8 cellular contexts compared by ENCODE assay signal in genomic region chr10:70880077-70880534, GRCh38. TPM values are rescaled to one million over a fixed set of nuclear protein-coding genes. Genes with fewer than 3 reads are reported as not detected.
A peak's percentile ranks its signal among the peaks of the same experiment; 100 is the strongest.
DNase-seq lines count a peak whose midpoint lies in the region; ATAC-seq, FAIRE-seq and TF ChIP-seq lines count a peak whose summit lies in the region.

No MANE protein-coding gene starts in this region.

- peak; percentile 86 for DNase-seq in Calu3
- DNase-seq in HAP-1 (ENCODE audit: low spot score in 2 of 2): peak; percentile 68 to 82
- DNase-seq in NCI-H1930 (lab: John Stamatoyannopoulos, UW): peak; percentile 3 to 54
- peak; percentile 54 for DNase-seq in UCSD-AML1 (lab: John Stamatoyannopoulos, UW; ENCODE audit: unreplicated experiment)
- DNase-seq in K562 (ENCODE audit: extremely low read depth in 1 of 4, low spot score in 3 of 4): peak; percentile 74 to 87 (median 78)
- DNase-seq in immature natural killer cell: peak; percentile 70 to 79 (median 73)
- peak; percentile 63 to 81 (median 67) for DNase-seq in stimulated activated CD4-positive, alpha-beta T cell treated with anti-CD3 and anti-CD28 coated beads, Interleukin-12 subunit alpha, Interleukin-12 subunit beta, amount 100 ng/mL, for 48 hours (ENCODE audit: low read depth in 2 of 3, low spot score in 1 of 3)

- peaks cover 40% of the 10 kb centered on the region for H3K36me3 ChIP-seq in HAP-1 (replicated peaks)
- peaks cover 12% of the 10 kb centered on the region; the same call in 1 of the 3 replicates for H3K36me3 ChIP-seq in K562 (ENCODE audit: control insufficient read depth, insufficient read depth, low read length)

- 2% methylated on average over 4 of the region's 4 CpGs for WGBS in K562 (ENCODE audit: insufficient coverage, low coverage, missing lambda C conversion rate)

- H3K9me3 ChIP-seq in HAP-1 (no peaks in the 10 kb centered on the region), K562 (replicated peaks; ENCODE audit: control insufficient read depth, insufficient read depth, low read depth, low read length) (no peaks in the 10 kb centered on the region)

- intact Hi-C loops in Calu3 (cut with micrococcal nuclease; ENCODE audit: unreplicated experiment) (loop anchor here (1.0 to 2.0 kb wide), 2 partner anchors 65 to 329 kb away; partner anchors contain the start of gene SGPL1), K562 (cut with micrococcal nuclease) (loop anchor here (1.0 to 5.0 kb wide), 6 partner anchors 65 to 418 kb away; partner anchors contain the start of gene SGPL1)

- no peak overlapping the region for H3K27ac Mint-ChIP-seq in Calu3 (ENCODE audit: unreplicated experiment)
- H3K27ac Mint-ChIP-seq in immature natural killer cell: no peak overlapping the region

- H3K9me1 ChIP-seq in K562 (ENCODE audit: control insufficient read depth, insufficient read depth, low read length): no peaks in the 10 kb centered on the region

- H3K27me3 Mint-ChIP-seq in Calu3 (ENCODE audit: unreplicated experiment) (no peaks in the 10 kb centered on the region), immature natural killer cell (ENCODE audit: low read depth in 3 of 3) (peaks cover 0 to 3% (median 0%) of the 10 kb centered on the region in 3 donors)

- peak; percentile 99 for TF ChIP-seq RAD21 in K562 (CRISPR knock-in tag; conservative IDR thresholded peaks at IDR 0.05 in 1 of 2, IDR thresholded peaks at IDR 0.05 in 1 of 2)

- no peak overlapping the region for H3K4me2 ChIP-seq in K562 (ENCODE audit: insufficient read depth, low read length)

- H3K9ac ChIP-seq in K562 (ENCODE audit: insufficient read depth in 1 of 2, low read depth in 2 of 2, low read length in 2 of 2): no peak overlapping the region

- no peaks in the 10 kb centered on the region for H3K4me1 Mint-ChIP-seq in Calu3 (ENCODE audit: low read depth, unreplicated experiment)
- peaks cover 2 to 6% of the 10 kb centered on the region in 2 donors for H3K4me1 Mint-ChIP-seq in immature natural killer cell

- no peaks in the 10 kb centered on the region; the same call in 1 of the 2 replicates for H4K20me1 ChIP-seq in K562 (replicated peaks; ENCODE audit: control insufficient read depth, insufficient read depth, low read length)

- H3K79me2 ChIP-seq in K562 (ENCODE audit: control insufficient read depth, insufficient read depth, low read length): no peaks in the 10 kb centered on the region

- no peak for TF ChIP-seq POLR2A in K562 (conservative IDR thresholded peaks at IDR 0.05)

- peak; percentile 96 for ATAC-seq in K562
- no peak for ATAC-seq in GM21515 (IDR thresholded peaks at IDR 0.05; ENCODE audit: unreplicated experiment)

- in situ Hi-C loops in HAP-1 (cut with MboI; ENCODE audit: low sequenced_read_pairs): loop anchor here (10.0 kb wide), 1 partner anchor 325 kb away; no protein-coding TSS in a partner anchor
- in situ Hi-C loops in K562 (cut with MboI): loop anchor here (5.0 to 10.0 kb wide), 3 partner anchors 65 to 415 kb away; partner anchors contain the start of gene SGPL1

- H3K4me3 ChIP-seq in HAP-1 (no peak overlapping the region), K562 (no peak overlapping the region)

- no peak for TF ChIP-seq EP300 in K562 (IDR thresholded peaks at IDR 0.05; ENCODE audit: low read length)

- no peak overlapping the region for H3K27ac ChIP-seq in K562 (ENCODE audit: extremely low read depth, low read depth, low read length)

- H2AFZ ChIP-seq in K562 (ENCODE audit: low read depth, low read length): no peak overlapping the region

- no peaks in the 10 kb centered on the region for H3K9me3 Mint-ChIP-seq in Calu3 (ENCODE audit: low read depth, unreplicated experiment)
- H3K9me3 Mint-ChIP-seq in immature natural killer cell: no peaks in the 10 kb centered on the region

- BruUV-seq in Calu3 (replicated peaks; lab: Mats Ljungman, UMichigan) (no TSS peak), K562 (replicated peaks; lab: Mats Ljungman, UMichigan) (no TSS peak)

- no peaks in the 10 kb centered on the region for H3K27me3 ChIP-seq in HAP-1 (ENCODE audit: low read depth)
- H3K27me3 ChIP-seq in K562 (ENCODE audit: control insufficient read depth in 2 of 2, insufficient read depth in 2 of 2, low read length in 2 of 2): no peaks in the 10 kb centered on the region

- TF ChIP-seq CTCF in Calu3 (IDR thresholded peaks at IDR 0.05; ENCODE audit: unreplicated experiment) (peak; percentile 94), K562 (IDR thresholded peaks at IDR 0.05 in 2 of 3, conservative IDR thresholded peaks at IDR 0.05 in 1 of 3; ENCODE audit: insufficient read depth in 2 of 3, low read depth in 1 of 3, low read length in 3 of 3) (peak; percentile 91 to 95 (median 95))

- CTCF ChIA-PET in Calu3 (lab: Charles Lee): no interaction called here
- CTCF ChIA-PET in K562 (lab: Yijun Ruan, JAX; ENCODE audit: low intra/inter-chr PET ratio): interaction anchor here (0.6 to 3.2 kb wide), 12 partner anchors 53 to 687 kb away, joined by 3 to 43 read pairs (median 6); partner anchors contain the start of gene SGPL1

- H3K36me3 Mint-ChIP-seq in Calu3 (ENCODE audit: insufficient read depth, unreplicated experiment) (peaks cover 43% of the 10 kb centered on the region), immature natural killer cell (peaks cover 13 to 42% (median 35%) of the 10 kb centered on the region in 3 donors)

- FAIRE-seq in K562 (lab: Jason Lieb, UNC): peak; percentile 94

- H3K4me3 Mint-ChIP-seq in Calu3 (ENCODE audit: low read depth, unreplicated experiment): no peak overlapping the region
- no peak overlapping the region for H3K4me3 Mint-ChIP-seq in immature natural killer cell

- H3K4me1 ChIP-seq in HAP-1: no peaks in the 10 kb centered on the region
- H3K4me1 ChIP-seq in K562 (replicated peaks in 1 of 2; ENCODE audit: control insufficient read depth in 2 of 2, insufficient read depth in 2 of 2, low read length in 2 of 2): no peaks in the 10 kb centered on the region; a peak in 1 of 5 replicates

- POLR2A ChIA-PET in K562 (lab: Yijun Ruan, JAX): interaction anchor here (0.6 kb wide), 1 partner anchor 9 kb away, joined by 3 read pairs; no protein-coding TSS in a partner anchor

TF ChIP-seq in K562, 482 proteins besides CTCF, POLR2A, EP300 and RAD21 (continues in another document):
- TF ChIP-seq, protein P1, sequence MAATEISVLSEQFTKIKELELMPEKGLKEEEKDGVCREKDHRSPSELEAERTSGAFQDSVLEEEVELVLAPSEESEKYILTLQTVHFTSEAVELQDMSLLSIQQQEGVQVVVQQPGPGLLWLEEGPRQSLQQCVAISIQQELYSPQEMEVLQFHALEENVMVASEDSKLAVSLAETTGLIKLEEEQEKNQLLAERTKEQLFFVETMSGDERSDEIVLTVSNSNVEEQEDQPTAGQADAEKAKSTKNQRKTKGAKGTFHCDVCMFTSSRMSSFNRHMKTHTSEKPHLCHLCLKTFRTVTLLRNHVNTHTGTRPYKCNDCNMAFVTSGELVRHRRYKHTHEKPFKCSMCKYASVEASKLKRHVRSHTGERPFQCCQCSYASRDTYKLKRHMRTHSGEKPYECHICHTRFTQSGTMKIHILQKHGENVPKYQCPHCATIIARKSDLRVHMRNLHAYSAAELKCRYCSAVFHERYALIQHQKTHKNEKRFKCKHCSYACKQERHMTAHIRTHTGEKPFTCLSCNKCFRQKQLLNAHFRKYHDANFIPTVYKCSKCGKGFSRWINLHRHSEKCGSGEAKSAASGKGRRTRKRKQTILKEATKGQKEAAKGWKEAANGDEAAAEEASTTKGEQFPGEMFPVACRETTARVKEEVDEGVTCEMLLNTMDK (IDR thresholded peaks at IDR 0.05; ENCODE audit: borderline replicate concordance, insufficient read depth, low read depth, low read length, poor library complexity, severe bottlenecking): peak; percentile 20
- TF ChIP-seq STAG1 (CRISPR knock-in tag; IDR thresholded peaks at IDR 0.05; ENCODE audit: borderline replicate concordance) (peak; percentile 96), ELF1 (tag; IDR thresholded peaks at IDR 0.05) (0 out of 2 replicates have a peak, but pooled peaks have one; percentile 26), NUFIP1 (IDR thresholded peaks at IDR 0.05; ENCODE audit: partially characterized antibody) (peak; percentile 43), MNT (conservative IDR thresholded peaks at IDR 0.05) (peak in 1 of 2 experiments; percentile 33; a peak in 1 of 4 replicates), CBFA2T2 (conservative IDR thresholded peaks at IDR 0.05) (0 out of 2 replicates have a peak, but pooled peaks have one; percentile 2), XRCC4 (IDR thresholded peaks at IDR 0.05; ENCODE audit: extremely low read depth, insufficient read depth, insufficient read length) (no peak)

RNA-seq across cellular contexts. Expression of gene PCBD1, which starts 8.3 kb away (rescaled TPM):
- total RNA-seq in Calu3 (2022) (193 and 205 TPM in 2 replicates), K562 (2014; rRNA removed) (67.0 and 94.5 TPM in 2 replicates), K562 (2014; rRNA removed; fragmentation: Illumina TruSeq; extraction: Trizol) (50.5 and 56.2 TPM in 2 replicates), K562 (2015; rRNA removed; fragmentation: Illumina TruSeq; extraction: Trizol) (55.0 and 57.0 TPM in 2 replicates), K562 (2021) (62.2 and 68.5 TPM in 2 replicates)
- 5.8 and 9.9 TPM in 2 replicates for total RNA-seq in K562 (2011; cell fraction: chromatin; rRNA removed; ENCODE audit: low replicate concordance)
- total RNA-seq in K562 (2011; cell fraction: nucleolus; rRNA removed): 11.3 and 12.0 TPM in 2 replicates
- 17.2 and 21.7 TPM in 2 replicates for total RNA-seq in K562 (2011; cell fraction: nucleoplasm; rRNA removed)
- polyA plus RNA-seq in K562 (2011; rRNA removed) (55.3 and 70.5 TPM in 2 replicates), K562 (2014; fragmentation: Illumina TruSeq; extraction: Trizol) (101 and 109 TPM in 2 replicates), K562 (2014; fragmentation: Nextera tagmentation; extraction: Ambion mirVana) (10 to 100 TPM; 14.6 to 26.7 TPM), K562 (2014; rRNA removed) (68.3 and 71.2 TPM in 2 replicates), immature natural killer cell (10 to 100 TPM; 24.0 to 35.2 (median 25.4) TPM)
- 118 and 120 TPM in 2 replicates for polyA plus RNA-seq in K562 (2011; cell fraction: cytosol; rRNA removed)
- polyA plus RNA-seq in K562 (2011; cell fraction: nucleus; rRNA removed): 43.7 and 47.3 TPM in 2 replicates
- 89.0 and 106 TPM in 2 replicates for polyA plus RNA-seq in K562 (2012)
- 26.0 and 30.5 TPM in 2 replicates for polyA minus RNA-seq in K562 (2011; rRNA and poly(A)+ RNA removed)
- polyA minus RNA-seq in K562 (2011; cell fraction: cytosol; rRNA and poly(A)+ RNA removed): 24.7 and 31.9 TPM in 2 replicates
- 6.7 and 12.2 TPM in 2 replicates for polyA minus RNA-seq in K562 (2011; cell fraction: nucleus; rRNA and poly(A)+ RNA removed)

Comparison
In these comparisons a context has a peak if more than half of its experiments do, and no peak if none do; other contexts are left out.
1. DNase-seq: peak in every context shown above with its lines; median percentile 86 in Calu3; 78 in K562; 75 in HAP-1; 73 in immature natural killer cell; 67 in stimulated activated CD4-positive, alpha-beta T cell treated with anti-CD3 and anti-CD28 coated beads, Interleukin-12 subunit alpha, Interleukin-12 subunit beta, amount 100 ng/mL, for 48 hours; 54 in UCSD-AML1; 28 in NCI-H1930.